Comparison of ENCODE assay signal across 16 cellular contexts in genomic region chr2:233416706-233417105, GRCh38.
DNase-seq lines count a peak whose midpoint lies in the region; ATAC-seq and TF ChIP-seq lines count a peak whose summit lies in the region.
"Had no signal": no experiment of that assay in that cellular context is flagged by ENCODE, and none has a peak within 500 bp of the region (broad histone marks: within the 10 kb centered on the region; RNA-seq: fewer than 3 reads in every experiment).

No MANE protein-coding gene starts in this region.

- no peaks in the 10 kb centered on the region for H3K27me3 Mint-ChIP-seq in CD4-positive, alpha-beta T cell
- H3K27me3 Mint-ChIP-seq in activated B cell treated with CpG ODN at 0.5 μM for 24 hours = no peaks in the 10 kb centered on the region
- H3K27me3 Mint-ChIP-seq in naive thymus-derived CD4-positive, alpha-beta T cell = no peaks in the 10 kb centered on the region
- no peaks in the 10 kb centered on the region for H3K27me3 Mint-ChIP-seq in CD4-positive, alpha-beta memory T cell
- H3K27me3 Mint-ChIP-seq: activated naive CD4-positive, alpha-beta T cell treated with anti-CD3 and anti-CD28 coated beads, Interleukin-2, amount 10 ng/mL, durations not matched to agents 7 days and 5 days had no signal

- H3K9me3 ChIP-seq in CD4-positive, alpha-beta T cell (ENCODE audit: control insufficient read depth, low read length) = no peaks in the 10 kb centered on the region
- H3K9me3 ChIP-seq in naive thymus-derived CD4-positive, alpha-beta T cell (ENCODE audit: control insufficient read depth in 2 of 3, low read length in 3 of 3) = no peaks in the 10 kb centered on the region
- H3K9me3 ChIP-seq in esophagus muscularis mucosa = peaks cover 0 to 4% (median 0%) of the 10 kb centered on the region in 4 donors
- H3K9me3 ChIP-seq in CD4-positive, alpha-beta memory T cell (ENCODE audit: control insufficient read depth in 1 of 2, low read length in 2 of 2) = no peaks in the 10 kb centered on the region
- H3K9me3 ChIP-seq: prostate gland had no signal

- no peak for ATAC-seq in CD4-positive, alpha-beta T cell (ENCODE audit: poor library complexity)
- no peak for ATAC-seq in activated B cell treated with CpG ODN at 0.5 μM for 24 hours (ENCODE audit: low read depth)
- no peak for ATAC-seq in naive thymus-derived CD4-positive, alpha-beta T cell
- no peak for ATAC-seq in GM18909 (IDR thresholded peaks at IDR 0.05; ENCODE audit: poor library complexity, unreplicated experiment)

- POLR2A ChIA-PET in CD4-positive, alpha-beta T cell (lab: Charles Lee) = interaction anchor here (1.4 to 1.8 kb wide), 2 partner anchors 85 to 152 kb away, joined by 4 to 5 read pairs; no protein-coding TSS in a partner anchor
- POLR2A ChIA-PET in activated B cell treated with CpG ODN at 0.5 μM for 24 hours (lab: Charles Lee) = interaction anchor here (0.6 to 1.1 kb wide), 2 partner anchors 11 to 19 kb away, joined by 3 read pairs; no protein-coding TSS in a partner anchor
- POLR2A ChIA-PET in naive thymus-derived CD4-positive, alpha-beta T cell (lab: Charles Lee) = interaction anchor here (0.7 to 10.5 kb wide), 4 partner anchors 10 to 149 kb away, joined by 3 to 143 read pairs (median 3); no protein-coding TSS in a partner anchor
- POLR2A ChIA-PET in CD4-positive, alpha-beta memory T cell (lab: Charles Lee; ENCODE audit: partially characterized antibody) = interaction anchor here (1.0 to 10.4 kb wide), 4 partner anchors 10 to 165 kb away, joined by 3 to 225 read pairs (median 4); partner anchors contain the start of gene ATG16L1

- peaks cover 3% of the 10 kb centered on the region for H3K9me3 Mint-ChIP-seq in CD4-positive, alpha-beta T cell
- H3K9me3 Mint-ChIP-seq in activated B cell treated with CpG ODN at 0.5 μM for 24 hours = no peaks in the 10 kb centered on the region
- H3K9me3 Mint-ChIP-seq in naive thymus-derived CD4-positive, alpha-beta T cell = peaks cover 0 to 9% (median 0%) of the 10 kb centered on the region in 11 donors
- peaks cover 0 to 2% (median 0%) of the 10 kb centered on the region in 8 donors for H3K9me3 Mint-ChIP-seq in CD4-positive, alpha-beta memory T cell

- H3K36me3 ChIP-seq in naive thymus-derived CD4-positive, alpha-beta T cell (ENCODE audit: control insufficient read depth in 2 of 3, insufficient read depth in 3 of 3, low read length in 3 of 3) = no peaks in the 10 kb centered on the region
- no peaks in the 10 kb centered on the region for H3K36me3 ChIP-seq in esophagus muscularis mucosa
- no peaks in the 10 kb centered on the region for H3K36me3 ChIP-seq in CD4-positive, alpha-beta memory T cell (ENCODE audit: insufficient read depth, low read length)
- H3K36me3 ChIP-seq: prostate gland had no signal

- no peak overlapping the region for H3K27ac ChIP-seq in CD4-positive, alpha-beta T cell (ENCODE audit: low read depth, low read length)
- H3K27ac ChIP-seq in naive thymus-derived CD4-positive, alpha-beta T cell (ENCODE audit: low read depth, low read length) = no peak overlapping the region
- H3K27ac ChIP-seq in esophagus muscularis mucosa (replicated peaks in 1 of 4) = no peak overlapping the region
- no peak overlapping the region for H3K27ac ChIP-seq in CD4-positive, alpha-beta memory T cell (ENCODE audit: low read depth, low read length)
- H3K27ac ChIP-seq: prostate gland, SK-N-MC had no signal

- no peak for TF ChIP-seq CTCF in CD4-positive, alpha-beta T cell (IDR thresholded peaks at IDR 0.05)
- no peak for TF ChIP-seq CTCF in activated B cell treated with CpG ODN at 0.5 μM for 24 hours (IDR thresholded peaks at IDR 0.05)
- TF ChIP-seq CTCF in esophagus muscularis mucosa (IDR thresholded peaks at IDR 0.05) = no peak

- 92% methylated on average over 6 of the region's 6 CpGs for WGBS in esophagus muscularis mucosa

- in situ Hi-C loops in ACHN (cut with HindIII; ENCODE audit: low pct_ligation_motif_present, low pct_unique_long_range_greater_than_20kb, low sequenced_read_pairs) = no loop called here

- peak; percentile 14 for DNase-seq in ACHN
- no peak for DNase-seq in CD4-positive, alpha-beta T cell
- no peak for DNase-seq in activated B cell treated with CpG ODN at 0.5 μM for 24 hours
- no peak for DNase-seq in naive thymus-derived CD4-positive, alpha-beta T cell
- DNase-seq in esophagus muscularis mucosa (ENCODE audit: extremely low spot score) = no peak
- no peak for DNase-seq in NCI-H1048 (lab: John Stamatoyannopoulos, UW)
- DNase-seq in CD4-positive, alpha-beta memory T cell = no peak
- DNase-seq: activated naive CD4-positive, alpha-beta T cell treated with anti-CD3 and anti-CD28 coated beads, Interleukin-2, amount 10 ng/mL, durations not matched to agents 7 days and 5 days; DMS79; hippocampal formation; NCI-H1694 treated with DMSO at 0.1 percent for 48 hours; NCI-H446 had no signal

- H3K4me3 Mint-ChIP-seq in CD4-positive, alpha-beta T cell = peak overlapping the region; percentile 14
- peak overlapping the region; percentile 52 for H3K4me3 Mint-ChIP-seq in activated B cell treated with CpG ODN at 0.5 μM for 24 hours
- H3K4me3 Mint-ChIP-seq in naive thymus-derived CD4-positive, alpha-beta T cell = peak overlapping the region in 5 of 10 donors; percentile 15 to 71 (median 35)
- peak overlapping the region in 3 of 8 donors; percentile 33 to 52 (median 52) for H3K4me3 Mint-ChIP-seq in CD4-positive, alpha-beta memory T cell
- H3K4me3 Mint-ChIP-seq: activated naive CD4-positive, alpha-beta T cell treated with anti-CD3 and anti-CD28 coated beads, Interleukin-2, amount 10 ng/mL, durations not matched to agents 7 days and 5 days; brain had no signal

- no peaks in the 10 kb centered on the region for H3K27me3 ChIP-seq in CD4-positive, alpha-beta T cell (ENCODE audit: control insufficient read depth, insufficient read depth, low read length)
- no peaks in the 10 kb centered on the region for H3K27me3 ChIP-seq in naive thymus-derived CD4-positive, alpha-beta T cell (ENCODE audit: control insufficient read depth in 2 of 2, insufficient read depth in 2 of 2, low read length in 2 of 2)
- H3K27me3 ChIP-seq in esophagus muscularis mucosa = no peaks in the 10 kb centered on the region
- H3K27me3 ChIP-seq in CD4-positive, alpha-beta memory T cell (ENCODE audit: insufficient read depth, low read length) = no peaks in the 10 kb centered on the region

- no peak for TF ChIP-seq EP300 in esophagus muscularis mucosa (IDR thresholded peaks at IDR 0.05)

- CTCF ChIA-PET in CD4-positive, alpha-beta T cell (lab: Charles Lee) = interaction anchor here (5.0 to 8.2 kb wide), 2 partner anchors 12 to 26 kb away, joined by 30 to 54 read pairs; no protein-coding TSS in a partner anchor
- CTCF ChIA-PET in activated B cell treated with CpG ODN at 0.5 μM for 24 hours (lab: Charles Lee) = interaction anchor here (1.4 to 4.4 kb wide), 2 partner anchors 12 to 26 kb away, joined by 5 to 20 read pairs; no protein-coding TSS in a partner anchor
- CTCF ChIA-PET in naive thymus-derived CD4-positive, alpha-beta T cell (lab: Charles Lee) = interaction anchor here (0.5 to 16.4 kb wide), 3 partner anchors 12 to 95 kb away, joined by 3 to 255 read pairs (median 156); no protein-coding TSS in a partner anchor
- CTCF ChIA-PET in CD4-positive, alpha-beta memory T cell (lab: Charles Lee; ENCODE audit: partially characterized antibody) = interaction anchor here (0.8 to 18.3 kb wide), 5 partner anchors 9 to 26 kb away, joined by 3 to 342 read pairs (median 3); no protein-coding TSS in a partner anchor

- intact Hi-C loops in CD4-positive, alpha-beta T cell (cut with DNase I, micrococcal nuclease) = no loop called here
- intact Hi-C loops in activated B cell treated with CpG ODN at 0.5 μM for 24 hours (cut with micrococcal nuclease) = loop anchor here (5.0 kb wide), 1 partner anchor 354 kb away; the partner anchor contains the start of gene INPP5D
- intact Hi-C loops in naive thymus-derived CD4-positive, alpha-beta T cell (cut with micrococcal nuclease) = loop anchor here (10.0 kb wide), 3 partner anchors 148 to 1078 kb away; partner anchors contain the start of genes ARL4C (in 1 of the 2) and USP40 (in 1 of the 2)
- intact Hi-C loops in esophagus muscularis mucosa (cut with DNase I) = no loop called here
- intact Hi-C loops in CD4-positive, alpha-beta memory T cell (cut with micrococcal nuclease) = no loop called here

- peaks cover 98% of the 10 kb centered on the region for H3K4me1 Mint-ChIP-seq in CD4-positive, alpha-beta T cell (ENCODE audit: low read depth)
- peaks cover 92% of the 10 kb centered on the region for H3K4me1 Mint-ChIP-seq in activated B cell treated with CpG ODN at 0.5 μM for 24 hours
- H3K4me1 Mint-ChIP-seq in naive thymus-derived CD4-positive, alpha-beta T cell = peaks cover 69 to 100% (median 95%) of the 10 kb centered on the region in 7 donors
- H3K4me1 Mint-ChIP-seq in CD4-positive, alpha-beta memory T cell = peaks cover 63 to 95% (median 82%) of the 10 kb centered on the region in 4 donors

- no peak overlapping the region for H3K4me3 ChIP-seq in naive thymus-derived CD4-positive, alpha-beta T cell (ENCODE audit: low read length)
- H3K4me3 ChIP-seq in esophagus muscularis mucosa = no peak overlapping the region
- H3K4me3 ChIP-seq in CD4-positive, alpha-beta memory T cell (ENCODE audit: low read length in 2 of 2) = no peak overlapping the region
- H3K4me3 ChIP-seq: prostate gland, SK-N-MC had no signal

- H3K27ac Mint-ChIP-seq in CD4-positive, alpha-beta T cell = peak overlapping the region; percentile 95
- peak overlapping the region; percentile 97 for H3K27ac Mint-ChIP-seq in activated B cell treated with CpG ODN at 0.5 μM for 24 hours
- peak overlapping the region in 8 of 9 donors; percentile 36 to 99 (median 82) for H3K27ac Mint-ChIP-seq in naive thymus-derived CD4-positive, alpha-beta T cell
- H3K27ac Mint-ChIP-seq in CD4-positive, alpha-beta memory T cell = peak overlapping the region in 2 of 7 donors; percentile 26 to 96

- H3K36me3 Mint-ChIP-seq in CD4-positive, alpha-beta T cell (ENCODE audit: low read depth) = peaks cover 21% of the 10 kb centered on the region
- peaks cover 36% of the 10 kb centered on the region for H3K36me3 Mint-ChIP-seq in activated B cell treated with CpG ODN at 0.5 μM for 24 hours (ENCODE audit: low read depth)
- H3K36me3 Mint-ChIP-seq in naive thymus-derived CD4-positive, alpha-beta T cell = peaks cover 4 to 37% (median 21%) of the 10 kb centered on the region in 5 donors
- peaks cover 16 to 17% of the 10 kb centered on the region in 2 donors for H3K36me3 Mint-ChIP-seq in CD4-positive, alpha-beta memory T cell

- no peak for TF ChIP-seq POLR2A in esophagus muscularis mucosa (IDR thresholded peaks at IDR 0.05; ENCODE audit: low read depth)

- H3K4me1 ChIP-seq in naive thymus-derived CD4-positive, alpha-beta T cell (ENCODE audit: control insufficient read depth in 2 of 2, insufficient read depth in 2 of 2, low read length in 2 of 2) = peaks cover 54 to 88% of the 10 kb centered on the region in 2 donors
- H3K4me1 ChIP-seq in esophagus muscularis mucosa = peaks cover 49 to 64% (median 49%) of the 10 kb centered on the region in 4 donors
- peaks cover 99% of the 10 kb centered on the region for H3K4me1 ChIP-seq in CD4-positive, alpha-beta memory T cell (ENCODE audit: insufficient read depth, low read length)

Comparison
In these comparisons a context has a peak if more than half of its experiments do, and no peak if none do; other contexts are left out.
1. intact Hi-C loops: an anchor here in activated B cell treated with CpG ODN at 0.5 μM for 24 hours (5.0 kb wide) and naive thymus-derived CD4-positive, alpha-beta T cell (10.0 kb wide); none called in CD4-positive, alpha-beta T cell, esophagus muscularis mucosa and CD4-positive, alpha-beta memory T cell.